Comparison of ENCODE assay signal across 20 cellular contexts in the genomic region with DNA sequence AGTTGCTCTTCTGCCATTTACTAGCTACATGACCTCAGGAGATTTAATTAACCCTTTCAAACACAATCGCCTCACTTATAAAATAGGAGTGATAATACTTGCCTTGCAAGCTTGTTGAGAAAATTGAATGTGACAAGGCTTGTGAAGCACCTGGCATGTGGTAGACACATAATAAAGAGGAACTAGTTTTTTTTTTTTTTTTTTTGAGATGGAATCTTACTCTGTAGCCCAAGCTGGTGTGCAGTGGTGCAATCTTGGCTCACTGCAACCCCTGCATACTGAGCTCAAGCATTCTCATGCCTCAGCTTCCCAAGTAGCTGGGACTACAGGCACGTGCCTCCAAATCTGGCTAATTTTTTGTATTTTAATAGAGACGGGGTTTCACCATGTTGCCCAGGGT.
DNase-seq lines count a peak whose midpoint lies in the region; ATAC-seq, FAIRE-seq and TF ChIP-seq lines count a peak whose summit lies in the region.
"Had no signal": no experiment of that assay in that cellular context is flagged by ENCODE, and none has a peak within 500 bp of the region (broad histone marks: within the 10 kb centered on the region; RNA-seq: fewer than 3 reads in every experiment).

No MANE protein-coding gene starts in this region.

- FAIRE-seq in A549 (lab: Jason Lieb, UNC), result no peak

- H3K79me2 ChIP-seq in HCT116 (ENCODE audit: insufficient read depth, low read length), result no peaks in the 10 kb centered on the region

- BruUV-seq in HCT116 (replicated peaks; lab: Mats Ljungman, UMichigan), result no TSS peak

- TF ChIP-seq EP300 in A549 (IDR thresholded peaks at IDR 0.05), result no peak

- CTCF ChIA-PET in A549 (lab: Yijun Ruan, JAX), result no interaction called here
- CTCF ChIA-PET in HCT116 (lab: Charles Lee), result interaction anchor here (1.6 kb wide), 1 partner anchor 8 kb away, joined by 4 read pairs; no protein-coding TSS in a partner anchor

- TF ChIP-seq RAD21 in A549 (conservative IDR thresholded peaks at IDR 0.05 in 1 of 2, IDR thresholded peaks at IDR 0.05 in 1 of 2) (no peak), HCT116 (IDR thresholded peaks at IDR 0.05; ENCODE audit: low read depth) (no peak)

- WGBS in A549 (ENCODE audit: missing lambda C conversion rate), result 91% methylated on average over 1 of the region's 3 CpGs

- no peaks in the 10 kb centered on the region for H3K36me3 ChIP-seq in HCT116 (ENCODE audit: control insufficient read depth in 1 of 2, insufficient read depth in 2 of 2, low read length in 2 of 2)
- H3K36me3 ChIP-seq in ascending aorta, result no peaks in the 10 kb centered on the region
- H3K36me3 ChIP-seq: neural progenitor cell had no signal

- no peak overlapping the region for H3K9ac ChIP-seq in HCT116 (ENCODE audit: low read length)
- H3K9ac ChIP-seq: neural progenitor cell had no signal

- no peak for TF ChIP-seq CTCF in A549 (IDR thresholded peaks at IDR 0.05)
- TF ChIP-seq CTCF in HCT116 (IDR thresholded peaks at IDR 0.05 in 2 of 3, conservative IDR thresholded peaks at IDR 0.05 in 1 of 3; ENCODE audit: borderline replicate concordance in 1 of 3, insufficient read depth in 1 of 3, low read depth in 2 of 3, low read length in 2 of 3), result no peak
- TF ChIP-seq CTCF in ascending aorta (IDR thresholded peaks at IDR 0.05), result no peak

- DNase-seq in A549 (ENCODE audit: low read depth in 1 of 2, low spot score in 1 of 2) (no peak), HCT116 (ENCODE audit: low read depth, low spot score) (no peak), NOMO-1 treated with dmso at 0.1 percent for 144 hours (lab: John Stamatoyannopoulos, UW; ENCODE audit: unreplicated experiment) (peak; percentile 21), epithelial cell of prostate (ENCODE audit: low read depth, low spot score) (no peak), NCI-H1105 treated with DMSO at 0.1 percent for 48 hours (lab: John Stamatoyannopoulos, UW) (no peak), mucosa of gallbladder (ENCODE audit: low spot score) (no peak), ascending aorta (ENCODE audit: low spot score in 2 of 2) (no peak)
- DNase-seq in stimulated activated naive CD8-positive, alpha-beta T cell treated with anti-CD3 and anti-CD28 coated beads, Interleukin-15, Interleukin-2, amounts not matched to agents 100 U/mL and 50 U/mL, for 24 hours, result no peak
- DNase-seq: activated CD4-positive, alpha-beta T cell treated with anti-CD3 and anti-CD28 coated beads for 1 hour; activated CD8-positive, alpha-beta memory T cell treated with anti-CD3 and anti-CD28 coated beads, Interleukin-2, amount 50 U/mL, for 4 hours; activated effector memory CD4-positive, alpha-beta T cell treated with anti-CD3 and anti-CD28 coated beads, Interleukin-2, amount 50 U/mL, for 16 hours; effector CD4-positive, alpha-beta T cell; hypothalamus; kidney glomerular epithelial cell; MG63; NCI-H69; stimulated activated CD4-positive, alpha-beta T cell treated with anti-CD3 and anti-CD28 coated beads, Interleukin-15, amount 100 ng/mL, for 24 hours; stimulated activated naive CD8-positive, alpha-beta T cell treated with anti-CD3 and anti-CD28 coated beads, Interleukin-15, amount 100 ng/mL, for 72 hours; T-helper 2 cell had no signal

- TF ChIP-seq POLR2A in A549 (IDR thresholded peaks at IDR 0.05; ENCODE audit: low read length) (no peak), HCT116 (IDR thresholded peaks at IDR 0.05; ENCODE audit: borderline replicate concordance, extremely low read depth, insufficient read depth, insufficient read length) (no peak)

- ATAC-seq in A549 (no peak), HCT116 (no peak)
- no peak for ATAC-seq in stimulated activated naive CD8-positive, alpha-beta T cell treated with anti-CD3 and anti-CD28 coated beads, Interleukin-15, Interleukin-2, amounts not matched to agents 100 U/mL and 50 U/mL, for 24 hours

- H3K27me3 ChIP-seq in HCT116 (ENCODE audit: insufficient read depth, low read length) (no peaks in the 10 kb centered on the region), ascending aorta (no peaks in the 10 kb centered on the region)
- H3K27me3 ChIP-seq: MG63, neural progenitor cell had no signal

- no peak overlapping the region for H2AFZ ChIP-seq in HCT116 (ENCODE audit: low read depth, low read length, poor library complexity, severe bottlenecking)
- H2AFZ ChIP-seq: neural progenitor cell had no signal

- H3K4me3 ChIP-seq in A549 (no peak overlapping the region), HCT116 (replicated peaks in 1 of 2; ENCODE audit: low read depth in 1 of 2, low read length in 2 of 2) (no peak overlapping the region), ascending aorta (no peak overlapping the region)
- H3K4me3 ChIP-seq: MG63, neural progenitor cell had no signal

- POLR2A ChIA-PET in A549 (lab: Yijun Ruan, JAX) (no interaction called here), HCT116 (lab: Charles Lee) (no interaction called here)

- 0 out of 3 replicates have a peak overlapping the region, but pooled peaks have one; percentile 55 for H3K4me2 ChIP-seq in A549
- peak overlapping the region; percentile 66; the same call in 1 of the 2 replicates for H3K4me2 ChIP-seq in HCT116 (ENCODE audit: low read length)

- no peaks in the 10 kb centered on the region for H3K9me2 ChIP-seq in HCT116 (ENCODE audit: insufficient read depth)

- intact Hi-C loops in HCT116 (cut with micrococcal nuclease) (no loop called here), ascending aorta (cut with DNase I) (no loop called here)

- RAD21 ChIA-PET in HCT116 (lab: Charles Lee; ENCODE audit: low non-redundant PET in 1 of 2, low total read pairs in 2 of 2, uncharacterized antibody in 2 of 2, unreplicated experiment in 2 of 2), result no interaction called here

- H3K4me1 ChIP-seq in A549, result peaks cover 16% of the 10 kb centered on the region
- peaks cover 19 to 26% of the 10 kb centered on the region in 2 experiments for H3K4me1 ChIP-seq in HCT116 (ENCODE audit: control insufficient read depth in 1 of 2, insufficient read depth in 2 of 2, low read length in 2 of 2)
- peaks cover 0 to 9% of the 10 kb centered on the region in 2 donors for H3K4me1 ChIP-seq in ascending aorta

- no peaks in the 10 kb centered on the region for H4K20me1 ChIP-seq in HCT116 (ENCODE audit: insufficient read depth)

- H3K27ac ChIP-seq in A549 (no peak overlapping the region), HCT116 (ENCODE audit: low read depth, low read length) (peak overlapping the region; percentile 61), epithelial cell of prostate (peak overlapping the region; percentile 86), ascending aorta (no peak overlapping the region)
- H3K27ac ChIP-seq: neural progenitor cell had no signal

- H3K9me3 ChIP-seq in A549, result no peaks in the 10 kb centered on the region
- no peaks in the 10 kb centered on the region for H3K9me3 ChIP-seq in HCT116 (ENCODE audit: control insufficient read depth in 1 of 2, insufficient read depth in 1 of 2, low read depth in 1 of 2, low read length in 2 of 2)
- H3K9me3 ChIP-seq in ascending aorta, result no peaks in the 10 kb centered on the region
- H3K9me3 ChIP-seq: MG63 had no signal

TF ChIP-seq in A549, 52 proteins besides CTCF, POLR2A, EP300 and RAD21 (continues in another document):
- TF ChIP-seq HMGXB4 (CRISPR knock-in tag; IDR thresholded peaks at IDR 0.05; ENCODE audit: borderline replicate concordance) (no peak), RNF2 (IDR thresholded peaks at IDR 0.05; ENCODE audit: borderline replicate concordance, low read depth) (no peak)

TF ChIP-seq in HCT116, 20 proteins besides CTCF, POLR2A, EP300 and RAD21:
- TF ChIP-seq MAX (IDR thresholded peaks at IDR 0.05), result no peak
- TF ChIP-seq CBX3 (IDR thresholded peaks at IDR 0.05; ENCODE audit: low read depth), result no peak
- no peak for TF ChIP-seq EZH2phosphoT487 (IDR thresholded peaks at IDR 0.05; ENCODE audit: borderline replicate concordance)
- TF ChIP-seq CEBPB (IDR thresholded peaks at IDR 0.05; ENCODE audit: low read depth), result no peak
- no peak for TF ChIP-seq ZNF274 (IDR thresholded peaks at IDR 0.05; ENCODE audit: low read depth, low read length)
- TF ChIP-seq ZBTB33 (IDR thresholded peaks at IDR 0.05; ENCODE audit: extremely low read depth, insufficient replicate concordance, low read length), result no peak
- TF ChIP-seq SP1 (IDR thresholded peaks at IDR 0.05; ENCODE audit: low read depth), result no peak
- no peak for TF ChIP-seq ZFX (IDR thresholded peaks at IDR 0.05)
- TF ChIP-seq ELF1 (IDR thresholded peaks at IDR 0.05; ENCODE audit: borderline replicate concordance, low read depth), result no peak

Comparison
In these comparisons a context has a peak if more than half of its experiments do, and no peak if none do; other contexts are left out.
1. H3K27ac ChIP-seq: peak in HCT116 (single experiment) and epithelial cell of prostate (single experiment); none in A549 (0 of 2) and ascending aorta (0 of 2).